In genomic region chr3:178260887-178261286, GRCh38 we compare ENCODE assay signal across 20 cellular contexts.
DNase-seq lines count a peak whose midpoint lies in the region; ATAC-seq and TF ChIP-seq lines count a peak whose summit lies in the region.
"Had no signal": no experiment of that assay in that cellular context is flagged by ENCODE, and none has a peak within 500 bp of the region (broad histone marks: within the 10 kb centered on the region; RNA-seq: fewer than 3 reads in every experiment).

No MANE protein-coding gene starts in this region.

- no peaks in the 10 kb centered on the region for H3K36me3 ChIP-seq in adrenal gland (replicated peaks in 1 of 2)
- no peaks in the 10 kb centered on the region for H3K36me3 ChIP-seq in mesodermal cell (ENCODE audit: control insufficient read depth, insufficient read depth, low read length)

- H3K4me1 ChIP-seq in right cardiac atrium (ENCODE audit: control insufficient read depth, insufficient read depth, low read length) (no peaks in the 10 kb centered on the region), adrenal gland (replicated peaks in 1 of 2) (peaks cover 0 to 11% of the 10 kb centered on the region in 2 donors), mesodermal cell (ENCODE audit: control insufficient read depth, insufficient read depth, low read length, poor library complexity, severe bottlenecking) (no peaks in the 10 kb centered on the region)

- intact Hi-C loops in right cardiac atrium (cut with DNase I) = no loop called here
- intact Hi-C loops in cardiac septum (cut with DNase I) = no loop called here
- intact Hi-C loops in adrenal gland (cut with DNase I) = no loop called here

- TF ChIP-seq POLR2A in adrenal gland (IDR thresholded peaks at IDR 0.05) = no peak

- ATAC-seq in right cardiac atrium = no peak
- ATAC-seq in GM21723 (IDR thresholded peaks at IDR 0.05; ENCODE audit: unreplicated experiment) = no peak
- ATAC-seq in GM18517 (IDR thresholded peaks at IDR 0.05; ENCODE audit: unreplicated experiment) = no peak
- ATAC-seq: activated CD8-positive, alpha-beta T cell treated with anti-CD3 and anti-CD28 coated beads, Interleukin-2, amount 10 ng/mL, durations not matched to agents 7 days and 5 days; PC-3; stimulated activated naive B cell treated with anti-CD40 and anti-IgM and Interleukin-4, amounts not matched to agents 10 μg/mL and 1 μg/mL and 100 μg/mL, for 72 hours had no signal

- TF ChIP-seq CTCF in adrenal gland (IDR thresholded peaks at IDR 0.05) = no peak

- 23% methylated on average over 3 of the region's 3 CpGs for WGBS in right cardiac atrium
- WGBS in adrenal gland, 4 donors = 8 to 18% (median 14%) methylated on average over 3 of the region's 3 CpGs
- WGBS in mesodermal cell (ENCODE audit: insufficient coverage in 2 of 2), 2 experiments = 57% methylated on average over 1 of the region's 3 CpGs; no CpG with 5 or more reads in 1 of the 2 experiments

- H3K9me3 ChIP-seq in right cardiac atrium (ENCODE audit: control insufficient read depth, low read length) (no peaks in the 10 kb centered on the region), adrenal gland (replicated peaks in 1 of 3) (no peaks in the 10 kb centered on the region), mesodermal cell (ENCODE audit: control insufficient read depth, low read length) (no peaks in the 10 kb centered on the region)

- H3K27me3 ChIP-seq in right cardiac atrium (ENCODE audit: control insufficient read depth, insufficient read depth) (no peaks in the 10 kb centered on the region), adrenal gland (no peaks in the 10 kb centered on the region)

- peak overlapping the region; percentile 32 for H3K4me3 ChIP-seq in right cardiac atrium (ENCODE audit: low read length)
- peak overlapping the region in 1 of 4 donors; percentile 8 for H3K4me3 ChIP-seq in adrenal gland
- H3K4me3 ChIP-seq in mesodermal cell (ENCODE audit: extremely low read depth, insufficient read depth, low read length, poor library complexity, severe bottlenecking) = no peak overlapping the region

- H3K27ac ChIP-seq in right cardiac atrium (ENCODE audit: low read length) (no peak overlapping the region), adrenal gland (no peak overlapping the region), mesodermal cell (ENCODE audit: low read depth, low read length, severe bottlenecking) (peak overlapping the region; percentile 13)

- DNase-seq in right cardiac atrium (peak in 1 of 3 donors; percentile 6), cardiac septum (ENCODE audit: low spot score) (no peak), adrenal gland (peak in 6 of 7 donors; percentile 12 to 59 (median 26)), MV-4-11 (lab: John Stamatoyannopoulos, UW) (no peak), ecto neural progenitor cell (ENCODE audit: low spot score) (no peak)
- DNase-seq: ACHN; activated CD8-positive, alpha-beta T cell treated with anti-CD3 and anti-CD28 coated beads, Interleukin-2, amount 10 ng/mL, durations not matched to agents 7 days and 5 days; amniotic stem cell; CD4-positive, CD25-positive, alpha-beta regulatory T cell; DMS79; effector memory CD4-positive, alpha-beta T cell; foreskin melanocyte; HCEC 1CT; NCI-H2081; NCI-H526; PC-3; stimulated activated naive B cell treated with anti-CD40 and anti-IgM and Interleukin-4, amounts not matched to agents 10 μg/mL and 1 μg/mL and 100 μg/mL, for 72 hours had no signal

Comparison
In these comparisons a context has a peak if more than half of its experiments do, and no peak if none do; other contexts are left out.
1. DNase-seq: peak in adrenal gland (6 of 7); none in cardiac septum (single experiment), MV-4-11 (single experiment) and ecto neural progenitor cell (single experiment).